11 cellular contexts compared by ENCODE assay signal in genomic region chrX:56788717-56789122, GRCh38. TPM values are rescaled to one million over a fixed set of nuclear protein-coding genes. Genes with fewer than 3 reads are reported as not detected.
DNase-seq lines count a peak whose midpoint lies in the region; ATAC-seq and TF ChIP-seq lines count a peak whose summit lies in the region.
"Had no signal": no experiment of that assay in that cellular context is flagged by ENCODE, and none has a peak within 500 bp of the region (broad histone marks: within the 10 kb centered on the region; RNA-seq: fewer than 3 reads in every experiment).

No MANE protein-coding gene starts in this region.

- H3K9me3 Mint-ChIP-seq in progenitor cell of endocrine pancreas (ENCODE audit: low read depth): peaks cover 29% of the 10 kb centered on the region

- no peak overlapping the region for H3K4me3 Mint-ChIP-seq in progenitor cell of endocrine pancreas (ENCODE audit: low read depth)

- H3K27ac ChIP-seq in tibial nerve: peak overlapping the region in 3 of 4 donors; percentile 24 to 74 (median 66)

- TF ChIP-seq CTCF in tibial nerve (IDR thresholded peaks at IDR 0.05): peak in 4 of 5 experiments; percentile 28 to 63 (median 32)
- TF ChIP-seq CTCF in progenitor cell of endocrine pancreas (IDR thresholded peaks at IDR 0.05; ENCODE audit: unreplicated experiment): no peak

- peaks cover 9% of the 10 kb centered on the region for H3K36me3 Mint-ChIP-seq in progenitor cell of endocrine pancreas (ENCODE audit: insufficient read depth)

- no peak overlapping the region for H3K27ac Mint-ChIP-seq in progenitor cell of endocrine pancreas

- no peaks in the 10 kb centered on the region for H3K27me3 ChIP-seq in tibial nerve
- H3K27me3 ChIP-seq: upper lobe of left lung had no signal

- DNase-seq in activated gamma-delta T cell treated with Interleukin-2 at 50 U/mL for 16 hours (peak; percentile 63), activated gamma-delta T cell (lab: John Stamatoyannopoulos, UW) (no peak), RKO (ENCODE audit: low spot score) (peak; percentile 76), fibroblast of peridontal ligament (ENCODE audit: extremely low read depth) (peak; percentile 45), tibial nerve (ENCODE audit: low spot score in 2 of 2) (peak in 1 of 2 donors; percentile 40), progenitor cell of endocrine pancreas (ENCODE audit: low spot score, unreplicated experiment) (no peak), islet precursor cell (no peak)
- DNase-seq: activated CD4-positive, alpha-beta T cell treated with anti-CD3 and anti-CD28 coated beads, Interleukin-2, amount 50 U/mL, for 1 hour; NCI-H1092 treated with DMSO at 0.1 percent for 48 hours had no signal

- no peak for ATAC-seq in HG02610 (IDR thresholded peaks at IDR 0.05; ENCODE audit: unreplicated experiment)

- no peaks in the 10 kb centered on the region for H3K27me3 Mint-ChIP-seq in progenitor cell of endocrine pancreas

- H3K9me3 ChIP-seq in tibial nerve: no peaks in the 10 kb centered on the region
- H3K9me3 ChIP-seq: upper lobe of left lung had no signal

- TF ChIP-seq POLR2A in tibial nerve (IDR thresholded peaks at IDR 0.05): no peak

- TF ChIP-seq EP300 in tibial nerve (IDR thresholded peaks at IDR 0.05): no peak

- peaks cover 0 to 22% (median 0%) of the 10 kb centered on the region in 4 donors for H3K4me1 ChIP-seq in tibial nerve
- H3K4me1 ChIP-seq: upper lobe of left lung had no signal

- WGBS in tibial nerve, 2 donors: 62 to 96% methylated on average over 5 to 6 of the region's 7 CpGs

- peak overlapping the region in 3 of 4 donors; percentile 3 to 9 (median 8) for H3K4me3 ChIP-seq in tibial nerve

- H3K36me3 ChIP-seq in tibial nerve: no peaks in the 10 kb centered on the region

- peaks cover 13% of the 10 kb centered on the region for H3K4me1 Mint-ChIP-seq in progenitor cell of endocrine pancreas (ENCODE audit: low read depth)

RNA-seq across cellular contexts. Expression of gene NBDY, which starts 59.7 kb away (rescaled TPM):
- total RNA-seq in tibial nerve: 10 to 100 TPM in 3 of 4 donors, 1 to 10 TPM in 1; 6.1 to 21.6 (median 17.3) TPM
- 48.6 and 49.3 TPM in 2 replicates for total RNA-seq in progenitor cell of endocrine pancreas

Comparison
In these comparisons a context has a peak if more than half of its experiments do, and no peak if none do; other contexts are left out.
1. DNase-seq: peak in activated gamma-delta T cell treated with Interleukin-2 at 50 U/mL for 16 hours (single experiment), RKO (single experiment) and fibroblast of peridontal ligament (single experiment); none in activated gamma-delta T cell (single experiment), progenitor cell of endocrine pancreas (single experiment) and islet precursor cell (single experiment).